20 cellular contexts compared by ENCODE assay signal in genomic region chr2:3432067-3432466, GRCh38. TPM values are rescaled to one million over a fixed set of nuclear protein-coding genes. Genes with fewer than 3 reads are reported as not detected.
DNase-seq lines count a peak whose midpoint lies in the region; ATAC-seq and TF ChIP-seq lines count a peak whose summit lies in the region.
"Had no signal": no experiment of that assay in that cellular context is flagged by ENCODE, and none has a peak within 500 bp of the region (broad histone marks: within the 10 kb centered on the region; RNA-seq: fewer than 3 reads in every experiment).

No MANE protein-coding gene starts in this region.

- H3K36me3 ChIP-seq in IMR-90 (ENCODE audit: control insufficient read depth, insufficient read depth, low read length) (peaks cover 22% of the 10 kb centered on the region), upper lobe of right lung (peaks cover 66% of the 10 kb centered on the region)

- H4K91ac ChIP-seq in IMR-90 (ENCODE audit: insufficient read depth, low read depth, low read length), result no peak overlapping the region

- no peak overlapping the region for H3K4me2 ChIP-seq in IMR-90 (ENCODE audit: low read depth, low read length)
- H3K4me2 ChIP-seq: KMS-11 had no signal

- no peak overlapping the region for H3K14ac ChIP-seq in IMR-90 (replicated peaks; ENCODE audit: low read depth, low read length)

- no peaks in the 10 kb centered on the region for H3K9me1 ChIP-seq in IMR-90 (ENCODE audit: insufficient read depth, low read length)

- H3K4me3 ChIP-seq in IMR-90 (ENCODE audit: insufficient read depth, low read depth, low read length) (no peak overlapping the region), fibroblast of villous mesenchyme (ENCODE audit: low read depth, low read length) (no peak overlapping the region), upper lobe of right lung (no peak overlapping the region)
- H3K4me3 ChIP-seq: GM12878, GM23248 had no signal

- H3K4me1 ChIP-seq in IMR-90 (ENCODE audit: control insufficient read depth, insufficient read depth, low read length), result peaks cover 4% of the 10 kb centered on the region; the same call in 1 of the 2 replicates
- H3K4me1 ChIP-seq in upper lobe of right lung, result no peaks in the 10 kb centered on the region

- no peak overlapping the region for H3K4me3 Mint-ChIP-seq in activated T-cell treated with anti-CD3 and anti-CD28 coated beads, Interleukin-2, amount 50 U/mL, for 24 hours
- H3K4me3 Mint-ChIP-seq: B cell; CD4-positive, CD25-positive, alpha-beta regulatory T cell had no signal

- H2BK120ac ChIP-seq in IMR-90 (ENCODE audit: low read depth, low read length), result no peak overlapping the region

- H3K9ac ChIP-seq in IMR-90 (ENCODE audit: low read depth, low read length), result no peak overlapping the region
- H3K9ac ChIP-seq: GM23248, KMS-11 had no signal

- H2BK15ac ChIP-seq in IMR-90 (ENCODE audit: low read depth, low read length), result no peak overlapping the region

- WGBS in IMR-90 (ENCODE audit: extremely low coverage in 2 of 2, insufficient read length in 1 of 2), 2 experiments, result 94% methylated on average over 3 of the region's 6 CpGs; no CpG with 5 or more reads in 1 of the 2 experiments

- H4K5ac ChIP-seq in IMR-90 (ENCODE audit: low read depth, low read length), result no peak overlapping the region

- peaks cover 78% of the 10 kb centered on the region for H3K36me3 Mint-ChIP-seq in activated T-cell treated with anti-CD3 and anti-CD28 coated beads, Interleukin-2, amount 50 U/mL, for 24 hours (ENCODE audit: low read depth)

- no peak overlapping the region for H4K8ac ChIP-seq in IMR-90 (ENCODE audit: low read depth in 2 of 2, low read length in 2 of 2)

- H3K23ac ChIP-seq in IMR-90 (ENCODE audit: low read depth, low read length), result no peak overlapping the region

- H3K56ac ChIP-seq in IMR-90 (ENCODE audit: extremely low read depth, insufficient read depth, low read length), result no peak overlapping the region

- H3K18ac ChIP-seq in IMR-90 (ENCODE audit: low read depth, low read length), result no peak overlapping the region

- CTCF ChIA-PET in IMR-90 (lab: Yijun Ruan, JAX), result interaction anchor here (1.0 kb wide), 1 partner anchor 8 kb away, joined by 6 read pairs; no protein-coding TSS in a partner anchor

- peaks cover 7 to 15% of the 10 kb centered on the region in 2 experiments; a peak in 3 of 4 replicates for H3K79me1 ChIP-seq in IMR-90 (ENCODE audit: low read depth in 1 of 2, low read length in 2 of 2)

- intact Hi-C loops in IMR-90 (cut with micrococcal nuclease), result no loop called here
- intact Hi-C loops in upper lobe of right lung (cut with DNase I), result no loop called here

- TF ChIP-seq CTCF in IMR-90 (conservative IDR thresholded peaks at IDR 0.05; ENCODE audit: low read depth, low read length), result no peak
- TF ChIP-seq CTCF in fibroblast of villous mesenchyme (IDR thresholded peaks at IDR 0.05; ENCODE audit: insufficient read depth, low read depth, low read length), result no peak
- no peak for TF ChIP-seq CTCF in upper lobe of right lung (IDR thresholded peaks at IDR 0.05)

- H3K9me3 ChIP-seq in IMR-90 (ENCODE audit: control insufficient read depth, insufficient read depth, low read length) (no peaks in the 10 kb centered on the region), upper lobe of right lung (no peaks in the 10 kb centered on the region)

- no peak overlapping the region for H3K4ac ChIP-seq in IMR-90 (ENCODE audit: low read depth, low read length)

- no peak for TF ChIP-seq POLR2A in IMR-90 (IDR thresholded peaks at IDR 0.05; ENCODE audit: low read depth, low read length)

- peak; percentile 6 for DNase-seq in IMR-90
- peak; percentile 96 for DNase-seq in NCI-H82 (lab: John Stamatoyannopoulos, UW)
- DNase-seq in fibroblast of villous mesenchyme (ENCODE audit: low read depth), result peak; percentile 83
- no peak for DNase-seq in upper lobe of right lung
- no peak for DNase-seq in activated T-cell treated with anti-CD3 and anti-CD28 coated beads, Interleukin-2, amount 50 U/mL, for 24 hours
- no peak for DNase-seq in HUDEP-2 (lab: John Stamatoyannopoulos, UW; ENCODE audit: unreplicated experiment in 76 of 76)
- DNase-seq: CD4-positive, CD25-positive, alpha-beta regulatory T cell; GDM1; GM23248; NCI-H1092; NCI-H146; NCI-H2081 treated with DMSO at 0.1 percent for 48 hours; NCI-H2227 treated with DMSO at 0.1 percent for 48 hours; NCI-H69; OCI-M1 had no signal

- in situ Hi-C loops in IMR-90 (cut with MboI; ENCODE audit: low sequenced_read_pairs), result no loop called here

- H3K27me3 ChIP-seq in IMR-90 (ENCODE audit: control insufficient read depth, insufficient read depth, low read length) (no peaks in the 10 kb centered on the region), upper lobe of right lung (no peaks in the 10 kb centered on the region)

- no peak overlapping the region for H2BK5ac ChIP-seq in IMR-90 (ENCODE audit: low read depth, low read length, poor library complexity, severe bottlenecking)

- no peak overlapping the region for H2BK20ac ChIP-seq in IMR-90 (ENCODE audit: low read depth, low read length)

- peaks cover 4% of the 10 kb centered on the region for H3K4me1 Mint-ChIP-seq in activated T-cell treated with anti-CD3 and anti-CD28 coated beads, Interleukin-2, amount 50 U/mL, for 24 hours (ENCODE audit: low read depth)
- H3K4me1 Mint-ChIP-seq: B cell had no signal

- no peaks in the 10 kb centered on the region for H3K27me3 Mint-ChIP-seq in activated T-cell treated with anti-CD3 and anti-CD28 coated beads, Interleukin-2, amount 50 U/mL, for 24 hours
- H3K27me3 Mint-ChIP-seq: B cell; CD4-positive, CD25-positive, alpha-beta regulatory T cell had no signal

- H3K9me3 Mint-ChIP-seq in activated T-cell treated with anti-CD3 and anti-CD28 coated beads, Interleukin-2, amount 50 U/mL, for 24 hours, result no peaks in the 10 kb centered on the region
- H3K9me3 Mint-ChIP-seq: CD4-positive, CD25-positive, alpha-beta regulatory T cell had no signal

- POLR2A ChIA-PET in IMR-90 (lab: Charles Lee; ENCODE audit: unreplicated experiment), result no interaction called here

- TF ChIP-seq RAD21 in IMR-90 (IDR thresholded peaks at IDR 0.05; ENCODE audit: low read length), result no peak

- no peak overlapping the region for H2AK5ac ChIP-seq in IMR-90 (ENCODE audit: low read depth, low read length)

- H2AK9ac ChIP-seq in IMR-90 (replicated peaks; ENCODE audit: low read depth, low read length, poor library complexity), result no peak overlapping the region

- H3K27ac ChIP-seq in IMR-90 (ENCODE audit: insufficient read depth, low read length) (no peak overlapping the region), upper lobe of right lung (peak overlapping the region; percentile 63)
- H3K27ac ChIP-seq: GM23248, KMS-11 had no signal

- ATAC-seq in IMR-90 (ENCODE audit: low read depth) (no peak), upper lobe of right lung (no peak), HG03135 (IDR thresholded peaks at IDR 0.05; ENCODE audit: unreplicated experiment) (no peak)
- ATAC-seq: GM12878, HepG2 had no signal

- H2AFZ ChIP-seq in IMR-90 (replicated peaks; ENCODE audit: low read length, poor library complexity), result no peak overlapping the region
- H2AFZ ChIP-seq: GM23248 had no signal

- BruUV-seq in IMR-90 (replicated peaks; lab: Mats Ljungman, UMichigan), result no TSS peak

- dilution Hi-C loops in IMR-90 (cut with HindIII; ENCODE audit: low sequenced_read_pairs, unreplicated experiment), result no loop called here

- no peaks in the 10 kb centered on the region for H4K20me1 ChIP-seq in IMR-90 (ENCODE audit: insufficient read depth, low read length)

- H3K27ac Mint-ChIP-seq in activated T-cell treated with anti-CD3 and anti-CD28 coated beads, Interleukin-2, amount 50 U/mL, for 24 hours, result no peak overlapping the region
- H3K27ac Mint-ChIP-seq: B cell; CD4-positive, CD25-positive, alpha-beta regulatory T cell had no signal

TF ChIP-seq in IMR-90, 13 proteins besides CTCF, POLR2A, EP300 and RAD21:
- no peak for TF ChIP-seq CHD1 (IDR thresholded peaks at IDR 0.05; ENCODE audit: low read depth, low read length)
- no peak for TF ChIP-seq RCOR1 (IDR thresholded peaks at IDR 0.05; ENCODE audit: insufficient replicate concordance, low read length)
- TF ChIP-seq RFX5 (IDR thresholded peaks at IDR 0.05; ENCODE audit: low read depth, low read length), result no peak
TF ChIP-seq in IMR-90: peak in this region for 0.

RNA-seq across cellular contexts. Expression of gene TRAPPC12, which starts 52.6 kb away (rescaled TPM):
- total RNA-seq in IMR-90 (2012; rRNA removed) (25.8 and 33.6 TPM in 2 replicates), fibroblast of villous mesenchyme (50.1 and 72.8 TPM in 2 replicates), upper lobe of right lung (89.8 TPM)
- 69.9 and 70.2 TPM in 2 replicates for polyA plus RNA-seq in IMR-90 (2012; rRNA removed)
- polyA plus RNA-seq in IMR-90 (2012; cell fraction: cytosol; rRNA removed), result 41.7 and 43.0 TPM in 2 replicates
- polyA plus RNA-seq in IMR-90 (2012; cell fraction: nucleus; rRNA removed; ENCODE audit: low replicate concordance), result 143 and 176 TPM in 2 replicates

RNA-seq across cellular contexts. Expression of gene EIPR1, which starts 54.4 kb away (rescaled TPM):
- total RNA-seq in IMR-90 (2012; rRNA removed) (56.9 and 67.4 TPM in 2 replicates), fibroblast of villous mesenchyme (23.8 and 32.4 TPM in 2 replicates), upper lobe of right lung (16.6 TPM)
- 44.9 and 46.5 TPM in 2 replicates for polyA plus RNA-seq in IMR-90 (2012; rRNA removed)
- polyA plus RNA-seq in IMR-90 (2012; cell fraction: cytosol; rRNA removed), result 52.7 and 75.5 TPM in 2 replicates
- 25.6 and 31.2 TPM in 2 replicates for polyA plus RNA-seq in IMR-90 (2012; cell fraction: nucleus; rRNA removed; ENCODE audit: low replicate concordance)

Comparison
In these comparisons a context has a peak if more than half of its experiments do, and no peak if none do; other contexts are left out.
1. DNase-seq: peak in IMR-90 (single experiment), NCI-H82 (single experiment) and fibroblast of villous mesenchyme (single experiment); none in upper lobe of right lung (single experiment), activated T-cell treated with anti-CD3 and anti-CD28 coated beads, Interleukin-2, amount 50 U/mL, for 24 hours (single experiment) and HUDEP-2 (0 of 76).